ENCODE assay signal across 17 cellular contexts in the genomic region with DNA sequence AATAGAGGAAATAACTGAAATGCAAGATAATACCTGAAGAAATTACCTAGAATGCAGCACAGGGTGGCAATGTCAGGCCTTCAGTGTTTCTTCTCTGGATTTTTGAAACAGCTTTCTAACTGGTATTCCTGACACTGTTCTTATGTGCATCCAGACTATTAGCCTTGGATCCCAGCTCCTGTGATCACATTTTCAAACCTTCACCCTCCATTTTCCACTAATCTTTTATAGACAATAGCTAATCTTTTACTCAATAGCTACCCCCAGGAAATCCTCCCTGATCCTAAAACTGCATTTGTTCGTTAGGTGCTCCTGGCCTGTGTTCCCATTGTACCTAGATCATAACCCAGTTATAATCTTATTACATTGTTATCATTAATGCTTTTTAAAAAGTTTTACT.
DNase-seq lines count a peak whose midpoint lies in the region; ATAC-seq lines count a peak whose summit lies in the region.
"Had no signal": no experiment of that assay in that cellular context is flagged by ENCODE, and none has a peak within 500 bp of the region (broad histone marks: within the 10 kb centered on the region; RNA-seq: fewer than 3 reads in every experiment).

No MANE protein-coding gene starts in this region.

- H3K36me3 Mint-ChIP-seq in activated T-cell treated with anti-CD3 and anti-CD28 coated beads, Interleukin-2, amount 50 U/mL, for 72 hours (ENCODE audit: insufficient read depth in 2 of 2) = peaks cover 9 to 19% of the 10 kb centered on the region in 2 donors
- peaks cover 60% of the 10 kb centered on the region for H3K36me3 Mint-ChIP-seq in activated naive CD8-positive, alpha-beta T cell treated with anti-CD3 and anti-CD28 coated beads, Interleukin-2, amount 10 ng/mL, durations not matched to agents 7 days and 5 days
- peaks cover 16% of the 10 kb centered on the region for H3K36me3 Mint-ChIP-seq in stimulated activated effector memory CD8-positive, alpha-beta T cell treated with anti-CD3 and anti-CD28 coated beads, Interleukin-12 subunit alpha, Interleukin-12 subunit beta, amount 100 ng/mL, for 72 hours

- H3K27ac Mint-ChIP-seq in activated T-cell treated with anti-CD3 and anti-CD28 coated beads, Interleukin-2, amount 50 U/mL, for 72 hours = peak overlapping the region; percentile 96
- H3K27ac Mint-ChIP-seq in activated naive CD8-positive, alpha-beta T cell treated with anti-CD3 and anti-CD28 coated beads, Interleukin-2, amount 10 ng/mL, durations not matched to agents 7 days and 5 days = peak overlapping the region; percentile 86
- H3K27ac Mint-ChIP-seq in stimulated activated effector memory CD8-positive, alpha-beta T cell treated with anti-CD3 and anti-CD28 coated beads, Interleukin-12 subunit alpha, Interleukin-12 subunit beta, amount 100 ng/mL, for 72 hours = peak overlapping the region; percentile 94

- no peaks in the 10 kb centered on the region for H3K27me3 Mint-ChIP-seq in activated T-cell treated with anti-CD3 and anti-CD28 coated beads, Interleukin-2, amount 50 U/mL, for 72 hours (ENCODE audit: low read depth)
- H3K27me3 Mint-ChIP-seq in activated naive CD8-positive, alpha-beta T cell treated with anti-CD3 and anti-CD28 coated beads, Interleukin-2, amount 10 ng/mL, durations not matched to agents 7 days and 5 days = no peaks in the 10 kb centered on the region

- peak overlapping the region; percentile 77 to 90 for H3K4me3 Mint-ChIP-seq in activated T-cell treated with anti-CD3 and anti-CD28 coated beads, Interleukin-2, amount 50 U/mL, for 72 hours
- H3K4me3 Mint-ChIP-seq in activated naive CD8-positive, alpha-beta T cell treated with anti-CD3 and anti-CD28 coated beads, Interleukin-2, amount 10 ng/mL, durations not matched to agents 7 days and 5 days = peak overlapping the region; percentile 69
- H3K4me3 Mint-ChIP-seq in stimulated activated effector memory CD8-positive, alpha-beta T cell treated with anti-CD3 and anti-CD28 coated beads, Interleukin-12 subunit alpha, Interleukin-12 subunit beta, amount 100 ng/mL, for 72 hours = peak overlapping the region; percentile 54

- ATAC-seq in activated T-cell treated with anti-CD3 and anti-CD28 coated beads, Interleukin-2, amount 50 U/mL, for 72 hours (replicated peaks in 1 of 2) = no peak
- peak; percentile 22 for ATAC-seq in activated naive CD8-positive, alpha-beta T cell treated with anti-CD3 and anti-CD28 coated beads, Interleukin-2, amount 10 ng/mL, durations not matched to agents 7 days and 5 days (ENCODE audit: low read depth)
- no peak for ATAC-seq in stimulated activated effector memory CD8-positive, alpha-beta T cell treated with anti-CD3 and anti-CD28 coated beads, Interleukin-12 subunit alpha, Interleukin-12 subunit beta, amount 100 ng/mL, for 72 hours
- ATAC-seq: gastroesophageal sphincter had no signal

- H3K4me1 Mint-ChIP-seq in activated T-cell treated with anti-CD3 and anti-CD28 coated beads, Interleukin-2, amount 50 U/mL, for 72 hours (ENCODE audit: low read depth) = peaks cover 73% of the 10 kb centered on the region
- peaks cover 55% of the 10 kb centered on the region for H3K4me1 Mint-ChIP-seq in activated naive CD8-positive, alpha-beta T cell treated with anti-CD3 and anti-CD28 coated beads, Interleukin-2, amount 10 ng/mL, durations not matched to agents 7 days and 5 days
- H3K4me1 Mint-ChIP-seq in stimulated activated effector memory CD8-positive, alpha-beta T cell treated with anti-CD3 and anti-CD28 coated beads, Interleukin-12 subunit alpha, Interleukin-12 subunit beta, amount 100 ng/mL, for 72 hours = peaks cover 63% of the 10 kb centered on the region

- DNase-seq in activated T-cell treated with anti-CD3 and anti-CD28 coated beads, Interleukin-2, amount 50 U/mL, for 72 hours = no peak
- DNase-seq in activated T-cell treated with anti-CD3 and anti-CD28 coated beads, Interleukin-2, amount 50 U/mL, for 48 hours = no peak
- DNase-seq in NCI-H748 (lab: John Stamatoyannopoulos, UW; ENCODE audit: unreplicated experiment) (peak; percentile 98), SK-N-DZ (ENCODE audit: low spot score) (no peak), SHP77 treated with DMSO at 0.1 percent for 48 hours (lab: John Stamatoyannopoulos, UW) (no peak), kidney glomerular epithelial cell (lab: John Stamatoyannopoulos, UW) (no peak)
- DNase-seq in activated naive CD8-positive, alpha-beta T cell treated with anti-CD3 and anti-CD28 coated beads, Interleukin-2, amount 10 ng/mL, durations not matched to agents 7 days and 5 days = no peak
- DNase-seq in stimulated activated effector memory CD8-positive, alpha-beta T cell treated with anti-CD3 and anti-CD28 coated beads, Interleukin-12 subunit alpha, Interleukin-12 subunit beta, amount 100 ng/mL, for 72 hours (ENCODE audit: low spot score in 2 of 2) = no peak
- DNase-seq: activated CD4-positive, alpha-beta T cell treated with anti-CD3 and anti-CD28 coated beads, Interleukin-2, amount 50 U/mL, for 1 hour; activated effector memory CD4-positive, alpha-beta T cell treated with anti-CD3 and anti-CD28 coated beads, Interleukin-2, amount 50 U/mL, for 16 hours; COR-L47; NCI-H1417 treated with DMSO at 0.1 percent for 48 hours; Right ventricle myocardium superior; sigmoid colon; stimulated activated CD4-positive, alpha-beta T cell treated with anti-CD3 and anti-CD28 coated beads, Interleukin-2, amount 100 ng/mL, for 24 hours; substantia nigra had no signal

- POLR2A ChIA-PET in activated naive CD8-positive, alpha-beta T cell treated with anti-CD3 and anti-CD28 coated beads, Interleukin-2, amount 10 ng/mL, durations not matched to agents 7 days and 5 days (lab: Charles Lee) = interaction anchor here (1.3 kb wide), 2 partner anchors 204 to 248 kb away, joined by 4 to 6 read pairs; a partner anchor contains a TSS

- H3K9me3 Mint-ChIP-seq in activated T-cell treated with anti-CD3 and anti-CD28 coated beads, Interleukin-2, amount 50 U/mL, for 72 hours = peaks cover 0 to 2% of the 10 kb centered on the region in 2 donors
- H3K9me3 Mint-ChIP-seq in activated naive CD8-positive, alpha-beta T cell treated with anti-CD3 and anti-CD28 coated beads, Interleukin-2, amount 10 ng/mL, durations not matched to agents 7 days and 5 days = peaks cover 5% of the 10 kb centered on the region
- no peaks in the 10 kb centered on the region for H3K9me3 Mint-ChIP-seq in stimulated activated effector memory CD8-positive, alpha-beta T cell treated with anti-CD3 and anti-CD28 coated beads, Interleukin-12 subunit alpha, Interleukin-12 subunit beta, amount 100 ng/mL, for 72 hours
